17 cellular contexts compared by ENCODE assay signal in the genomic region with DNA sequence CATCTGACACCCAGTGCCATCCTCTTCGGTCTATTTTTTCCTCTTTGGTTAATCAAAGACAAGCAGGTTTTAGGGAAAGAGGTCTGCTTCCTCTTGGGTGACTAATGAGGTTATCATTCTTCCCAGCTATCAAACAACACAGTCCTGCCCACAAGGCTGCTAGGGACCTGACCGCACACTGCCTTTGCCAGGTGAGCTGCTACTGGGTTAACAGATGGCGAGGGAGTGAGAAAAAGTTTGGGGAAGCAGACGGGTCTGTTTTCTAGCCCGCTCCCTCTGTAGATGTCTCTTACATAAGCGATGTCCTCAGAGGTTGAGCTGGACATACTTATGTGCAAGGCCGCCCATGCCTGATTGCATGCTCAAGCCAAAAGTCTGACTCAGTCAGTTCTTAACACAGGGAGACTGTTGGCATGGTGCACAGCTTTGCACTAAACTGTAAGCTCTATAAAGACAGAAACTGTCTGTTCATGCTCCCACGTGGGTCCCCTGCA.
DNase-seq lines count a peak whose midpoint lies in the region; ATAC-seq and TF ChIP-seq lines count a peak whose summit lies in the region.
"Had no signal": no experiment of that assay in that cellular context is flagged by ENCODE, and none has a peak within 500 bp of the region (broad histone marks: within the 10 kb centered on the region; RNA-seq: fewer than 3 reads in every experiment).

No MANE protein-coding gene starts in this region.

- H3K9ac ChIP-seq in GM23248 = no peak overlapping the region

- H3K36me3 Mint-ChIP-seq in neural crest cell (ENCODE audit: low read depth) = no peaks in the 10 kb centered on the region

- 28 to 39% methylated on average over 8 of the region's 8 CpGs for WGBS in GM23248 (ENCODE audit: low coverage in 1 of 2, low lambda C conversion rate in 2 of 2, missing lambda C conversion rate in 2 of 2), 2 experiments

- no peaks in the 10 kb centered on the region for H3K9me3 Mint-ChIP-seq in neural crest cell
- H3K9me3 Mint-ChIP-seq: activated T-helper 1 cell treated with anti-CD3 and anti-CD28 coated beads, Interleukin-12 subunit alpha, Interleukin-12 subunit beta, Interleukin-2, Interleukin-4 antibody, amounts not matched to agents 30 ng/mL and 10 ng/mL and 1 ng/mL, durations not matched to agents 14 hours and 24 hours and 36 hours had no signal

- H3K79me2 ChIP-seq in GM23248 (ENCODE audit: insufficient read depth) = no peaks in the 10 kb centered on the region

- ATAC-seq in GM21619 (IDR thresholded peaks at IDR 0.05; ENCODE audit: unreplicated experiment) = no peak
- ATAC-seq: activated CD8-positive, alpha-beta T cell treated with anti-CD3 and anti-CD28 coated beads, Interleukin-2, amount 10 ng/mL, durations not matched to agents 7 days and 5 days had no signal

- H3K27me3 Mint-ChIP-seq in neural crest cell (ENCODE audit: low read depth) = peaks cover 5% of the 10 kb centered on the region

- DNase-seq in GM23248 (peak; percentile 2), M059J (ENCODE audit: low read depth) (peak; percentile 62), cerebellar cortex (ENCODE audit: low spot score) (peak; percentile 9), neural crest cell (ENCODE audit: low read depth, low spot score) (no peak), NCI-H1417 treated with DMSO at 0.1 percent for 48 hours (lab: John Stamatoyannopoulos, UW) (no peak)
- DNase-seq in effector CD8-positive, alpha-beta T cell (lab: John Stamatoyannopoulos, UW) = no peak
- DNase-seq: activated CD8-positive, alpha-beta T cell treated with anti-CD3 and anti-CD28 coated beads, Interleukin-2, amount 10 ng/mL, durations not matched to agents 7 days and 5 days; caudate nucleus; DMS153; effector CD4-positive, alpha-beta T cell; hippocampal formation; NCI-H446 treated with DMSO at 0.1 percent for 48 hours; ovary; stimulated activated CD4-positive, alpha-beta T cell treated with anti-CD3 and anti-CD28 coated beads, Interleukin-4, amount 100 ng/mL, for 4 hours; testis had no signal

- no peak overlapping the region for H3K4me3 ChIP-seq in GM23248
- H3K4me3 ChIP-seq: ovary, testis had no signal

- H3K9me3 ChIP-seq in GM23248 (ENCODE audit: low read depth) = no peaks in the 10 kb centered on the region
- H3K9me3 ChIP-seq: ovary, testis had no signal

- peaks cover 15% of the 10 kb centered on the region for H3K4me1 Mint-ChIP-seq in neural crest cell

- H3K27ac Mint-ChIP-seq in neural crest cell (ENCODE audit: unreplicated experiment) = peak overlapping the region; percentile 53
- H3K27ac Mint-ChIP-seq: activated CD8-positive, alpha-beta T cell treated with anti-CD3 and anti-CD28 coated beads, Interleukin-2, amount 10 ng/mL, durations not matched to agents 7 days and 5 days; activated T-helper 1 cell treated with anti-CD3 and anti-CD28 coated beads, Interleukin-12 subunit alpha, Interleukin-12 subunit beta, Interleukin-2, Interleukin-4 antibody, amounts not matched to agents 30 ng/mL and 10 ng/mL and 1 ng/mL, durations not matched to agents 14 hours and 24 hours and 36 hours had no signal

- no peaks in the 10 kb centered on the region for H3K9me2 ChIP-seq in GM23248 (ENCODE audit: insufficient read depth)

- in situ Hi-C loops in GM23248 (cut with MboI) = no loop called here

- no peak for TF ChIP-seq CTCF in neural crest cell (conservative IDR thresholded peaks at IDR 0.05)

- no peak overlapping the region for H3K4me3 Mint-ChIP-seq in neural crest cell
- H3K4me3 Mint-ChIP-seq: activated CD8-positive, alpha-beta T cell treated with anti-CD3 and anti-CD28 coated beads, Interleukin-2, amount 10 ng/mL, durations not matched to agents 7 days and 5 days; activated T-helper 1 cell treated with anti-CD3 and anti-CD28 coated beads, Interleukin-12 subunit alpha, Interleukin-12 subunit beta, Interleukin-2, Interleukin-4 antibody, amounts not matched to agents 30 ng/mL and 10 ng/mL and 1 ng/mL, durations not matched to agents 14 hours and 24 hours and 36 hours had no signal

- H3K4me2 ChIP-seq in GM23248 (ENCODE audit: unreplicated experiment) = no peak overlapping the region

- no peaks in the 10 kb centered on the region for H3K4me1 ChIP-seq in GM23248 (ENCODE audit: insufficient read depth)
- H3K4me1 ChIP-seq: testis had no signal

- no peak overlapping the region for H2AFZ ChIP-seq in GM23248

- H3F3A ChIP-seq in GM23248 (ENCODE audit: insufficient read depth) = no peaks in the 10 kb centered on the region

- H3K27me3 ChIP-seq in GM23248 (replicated peaks; ENCODE audit: insufficient read depth) = no peaks in the 10 kb centered on the region
- H3K27me3 ChIP-seq: ovary, testis had no signal

- H3K36me3 ChIP-seq in GM23248 (ENCODE audit: low read depth) = no peaks in the 10 kb centered on the region
- H3K36me3 ChIP-seq: ovary had no signal

- H3K27ac ChIP-seq in GM23248 = no peak overlapping the region
- H3K27ac ChIP-seq: ovary, testis had no signal

- H4K20me1 ChIP-seq in GM23248 (ENCODE audit: insufficient read depth) = no peaks in the 10 kb centered on the region

Comparison
In these comparisons a context has a peak if more than half of its experiments do, and no peak if none do; other contexts are left out.
1. DNase-seq: peak in GM23248 (single experiment), M059J (single experiment) and cerebellar cortex (single experiment); none in neural crest cell (single experiment), NCI-H1417 treated with DMSO at 0.1 percent for 48 hours (single experiment) and effector CD8-positive, alpha-beta T cell (single experiment).